Comparison of ENCODE assay signal across 1 cellular context in genomic region chr6:43852350-43852864, GRCh38.
TF ChIP-seq lines count a peak whose summit lies in the region.

No MANE protein-coding gene starts in this region.

TF ChIP-seq in HepG2, 621 proteins besides CTCF, POLR2A, EP300 and RAD21 (continued from another document):
- 0 out of 2 replicates have a peak, but pooled peaks have one; percentile 8 for TF ChIP-seq RFX1 (IDR thresholded peaks at IDR 0.05)
- TF ChIP-seq ZNF800 (CRISPR knock-in tag; IDR thresholded peaks at IDR 0.05) = no peak
- no peak for TF ChIP-seq ZNF546 (CRISPR knock-in tag; conservative IDR thresholded peaks at IDR 0.05)
- TF ChIP-seq POLR2AphosphoS5 (IDR thresholded peaks at IDR 0.05; ENCODE audit: low read depth, low read length) = no peak
- TF ChIP-seq BCL3 (CRISPR knock-in tag; IDR thresholded peaks at IDR 0.05) = 0 out of 2 replicates have a peak, but pooled peaks have one; percentile 37
- no peak for TF ChIP-seq ZNF562 (CRISPR knock-in tag; IDR thresholded peaks at IDR 0.05; ENCODE audit: borderline replicate concordance)
- TF ChIP-seq ZNF589 (CRISPR knock-in tag; conservative IDR thresholded peaks at IDR 0.05) = no peak
- no peak for TF ChIP-seq NFE2L2 (IDR thresholded peaks at IDR 0.05; ENCODE audit: low read length)
- no peak for TF ChIP-seq HNF1A (IDR thresholded peaks at IDR 0.05; ENCODE audit: low read depth)
- peak; percentile 15; the same call in 1 of the 2 replicates for TF ChIP-seq HNF1A (CRISPR knock-in tag; IDR thresholded peaks at IDR 0.05; ENCODE audit: borderline replicate concordance)
- TF ChIP-seq ZKSCAN8 (CRISPR knock-in tag; IDR thresholded peaks at IDR 0.05; ENCODE audit: borderline replicate concordance) = no peak
- no peak for TF ChIP-seq ATAD3A (CRISPR knock-in tag; IDR thresholded peaks at IDR 0.05)
- no peak for TF ChIP-seq NFYC (CRISPR knock-in tag; IDR thresholded peaks at IDR 0.05)
- TF ChIP-seq ZFX (CRISPR knock-in tag; IDR thresholded peaks at IDR 0.05; ENCODE audit: low read depth) = no peak
